Comparison of ENCODE assay signal across 1 cellular context in the genomic region with DNA sequence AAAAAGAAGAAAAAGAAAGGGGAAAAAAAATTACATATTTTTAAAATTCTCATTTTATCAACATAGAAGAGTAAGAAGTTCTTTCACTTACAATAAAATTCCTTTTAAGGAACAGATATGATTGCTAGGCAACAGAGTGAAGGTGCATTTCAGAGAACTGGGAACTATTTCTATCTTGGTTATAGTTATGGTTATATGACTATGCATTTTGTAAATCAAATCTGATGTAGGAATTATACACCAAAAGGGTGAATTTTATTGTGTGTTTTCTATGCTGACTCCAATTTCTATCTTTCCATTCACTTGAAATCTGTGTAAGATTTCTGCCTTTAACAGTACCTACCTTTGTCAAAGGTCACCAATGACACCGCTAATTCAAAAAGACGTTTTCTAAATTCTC.
TF ChIP-seq lines count a peak whose summit lies in the region.

No MANE protein-coding gene starts in this region.

TF ChIP-seq in GM23338, 12 proteins besides CTCF, POLR2A, EP300 and RAD21:
- TF ChIP-seq STAT1 (IDR thresholded peaks at IDR 0.05; ENCODE audit: unreplicated experiment) (no peak), NANOG (IDR thresholded peaks at IDR 0.05; ENCODE audit: borderline replicate concordance) (no peak), ZNF331 (CRISPR knock-in tag; IDR thresholded peaks at IDR 0.05; ENCODE audit: low read depth) (no peak), ZNF462 (CRISPR knock-in tag; IDR thresholded peaks at IDR 0.05) (no peak), EZH2phosphoT487 (IDR thresholded peaks at IDR 0.05; ENCODE audit: unreplicated experiment) (no peak), ZNF114 (CRISPR knock-in tag; IDR thresholded peaks at IDR 0.05) (no peak), JUNB (IDR thresholded peaks at IDR 0.05; ENCODE audit: unreplicated experiment) (no peak)
